13 cellular contexts compared by ENCODE assay signal in the genomic region with DNA sequence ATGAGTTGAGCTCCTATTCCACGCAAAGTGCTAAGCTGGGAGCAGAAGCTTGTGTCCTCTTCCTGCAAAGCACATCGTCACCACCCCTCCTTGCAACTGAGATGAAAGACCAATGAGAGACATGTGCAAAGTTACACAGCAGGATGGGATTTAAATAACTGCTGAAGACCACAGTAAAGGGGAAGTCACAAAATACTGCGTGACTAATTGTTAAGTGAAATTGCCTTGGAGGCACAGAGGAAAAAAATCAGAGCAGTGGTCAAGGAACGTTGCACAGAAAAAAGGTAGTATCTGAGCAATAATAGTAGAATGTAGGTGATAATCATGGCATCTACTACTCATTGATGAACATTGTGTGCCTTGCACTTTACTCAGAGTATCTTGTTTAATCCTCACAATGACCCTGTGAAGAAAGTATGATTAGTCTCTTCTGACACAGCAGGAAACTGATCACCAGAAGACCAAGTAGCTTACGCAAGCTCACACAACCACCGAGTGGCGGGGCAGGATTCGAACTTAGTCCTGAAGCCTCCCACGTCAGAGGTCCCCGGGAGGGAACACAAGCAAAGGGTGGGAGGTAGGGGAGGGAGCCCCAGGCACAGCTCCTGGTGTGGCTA. TPM values are rescaled to one million over a fixed set of nuclear protein-coding genes. Genes with fewer than 3 reads are reported as not detected.
DNase-seq lines count a peak whose midpoint lies in the region; ATAC-seq, FAIRE-seq and TF ChIP-seq lines count a peak whose summit lies in the region.
"Had no signal": no experiment of that assay in that cellular context is flagged by ENCODE, and none has a peak within 500 bp of the region (broad histone marks: within the 10 kb centered on the region; RNA-seq: fewer than 3 reads in every experiment).

No MANE protein-coding gene starts in this region.

- peak; percentile 67 for FAIRE-seq in GM18507 (lab: Jason Lieb, UNC)

- H2BK5ac ChIP-seq in mesendoderm (ENCODE audit: low read length) = no peak overlapping the region

- H2BK15ac ChIP-seq in mesendoderm (replicated peaks; ENCODE audit: low read depth) = no peak overlapping the region

- DNase-seq in A673 (ENCODE audit: low spot score) = peak; percentile 92
- DNase-seq in GM18507 (ENCODE audit: extremely low spot score, insufficient read length, low read depth) = peak; percentile 32
- peak; percentile 88 for DNase-seq in OCI-LY7 (ENCODE audit: low spot score)
- DNase-seq in epithelial cell of prostate (ENCODE audit: low read depth, low spot score) = no peak
- DNase-seq in mesendoderm = no peak
- no peak for DNase-seq in RWPE1 (ENCODE audit: low spot score)
- DNase-seq: activated T-cell treated with anti-CD3 and anti-CD28 coated beads, Interleukin-2, amount 50 U/mL, for 72 hours; C1 segment of cervical spinal cord; NCI-H2081 had no signal

- no peaks in the 10 kb centered on the region for H3K79me1 ChIP-seq in mesendoderm (ENCODE audit: low read length)

- peak overlapping the region; percentile 95 for H2AFZ ChIP-seq in OCI-LY7 (ENCODE audit: low read length)

- H3K4me3 ChIP-seq in A673 (ENCODE audit: low read depth, low read length, poor library complexity, severe bottlenecking) (no peak overlapping the region), OCI-LY7 (ENCODE audit: low read depth, low read length, poor library complexity, severe bottlenecking) (peak overlapping the region; percentile 47), mesendoderm (ENCODE audit: low read length) (no peak overlapping the region)
- H3K4me3 ChIP-seq: HAP-1 had no signal

- H3K4me1 ChIP-seq in A673 (ENCODE audit: insufficient read depth, low read length, poor library complexity, severe bottlenecking) = peaks cover 21% of the 10 kb centered on the region
- peaks cover 27% of the 10 kb centered on the region for H3K4me1 ChIP-seq in OCI-LY7 (ENCODE audit: insufficient read depth, low read length, poor library complexity, severe bottlenecking)
- H3K4me1 ChIP-seq in mesendoderm (ENCODE audit: control insufficient read depth, low read depth, low read length) = no peaks in the 10 kb centered on the region
- H3K4me1 ChIP-seq: HAP-1 had no signal

- H3K9me2 ChIP-seq in OCI-LY7 (ENCODE audit: insufficient read depth, low read length) = no peaks in the 10 kb centered on the region

- H3K56ac ChIP-seq in mesendoderm (ENCODE audit: low read length) = no peak overlapping the region

- no peaks in the 10 kb centered on the region for H4K20me1 ChIP-seq in OCI-LY7 (ENCODE audit: insufficient read depth, low read length)

- no CpG with 5 or more reads among the region's 10 CpGs for WGBS in mesendoderm (ENCODE audit: extremely low coverage, insufficient coverage, low lambda C conversion rate)

- CTCF ChIA-PET in A673 (lab: Charles Lee) = interaction anchor here (0.6 to 1.7 kb wide), 3 partner anchors 15 to 47 kb away, joined by 4 to 6 read pairs (median 5); partner anchors contain the start of gene MYO18A
- CTCF ChIA-PET in OCI-LY7 (lab: Charles Lee; ENCODE audit: unreplicated experiment) = interaction anchor here (0.7 to 1.1 kb wide), 3 partner anchors 12 to 79 kb away, joined by 3 to 4 read pairs (median 3); partner anchors contain the start of gene MYO18A
- CTCF ChIA-PET in RWPE1 (lab: Yijun Ruan, JAX) = interaction anchor here (1.0 kb wide), 1 partner anchor 11 kb away, joined by 4 read pairs; no protein-coding TSS in a partner anchor

- H4K5ac ChIP-seq in mesendoderm (ENCODE audit: low read length) = no peak overlapping the region

- TF ChIP-seq CTCF in A673 (conservative IDR thresholded peaks at IDR 0.05; ENCODE audit: low read depth, low read length) (no peak), OCI-LY7 (conservative IDR thresholded peaks at IDR 0.05; ENCODE audit: low read length) (no peak), RWPE1 (conservative IDR thresholded peaks at IDR 0.05; ENCODE audit: low read depth) (no peak)

- H3K36me3 ChIP-seq in A673 (ENCODE audit: insufficient read depth, low read length, poor library complexity, severe bottlenecking) (no peaks in the 10 kb centered on the region), OCI-LY7 (ENCODE audit: insufficient read depth, low read length) (no peaks in the 10 kb centered on the region), mesendoderm (ENCODE audit: control insufficient read depth, insufficient read depth, low read length) (no peaks in the 10 kb centered on the region)
- H3K36me3 ChIP-seq: HAP-1 had no signal

- no peak overlapping the region for H3K18ac ChIP-seq in mesendoderm (ENCODE audit: low read length)

- no peak for ATAC-seq in GM18520 (IDR thresholded peaks at IDR 0.05; ENCODE audit: unreplicated experiment)
- ATAC-seq in HG02973 (IDR thresholded peaks at IDR 0.05; ENCODE audit: unreplicated experiment) = no peak

- no peak overlapping the region for H2AK5ac ChIP-seq in mesendoderm (ENCODE audit: low read length)

- intact Hi-C loops in A673 (cut with micrococcal nuclease; ENCODE audit: unreplicated experiment) (no loop called here), OCI-LY7 (cut with micrococcal nuclease; ENCODE audit: unreplicated experiment) (no loop called here)

- POLR2A ChIA-PET in A673 (lab: Charles Lee; ENCODE audit: low non-redundant PET) (no interaction called here), OCI-LY7 (lab: Charles Lee) (interaction anchor here (0.6 to 4.2 kb wide), 6 partner anchors 14 to 809 kb away, joined by 3 to 20 read pairs (median 4); partner anchors contain the start of gene MYO18A), RWPE1 (lab: Yijun Ruan, JAX; ENCODE audit: low non-redundant PET) (no interaction called here)

- H3K4me2 ChIP-seq in OCI-LY7 (ENCODE audit: low read length) (peak overlapping the region; percentile 69), mesendoderm (ENCODE audit: low read length) (no peak overlapping the region)

- no peak overlapping the region for H3K9ac ChIP-seq in mesendoderm (ENCODE audit: low read length)

- H3K9me3 ChIP-seq in A673 (ENCODE audit: low read depth, low read length, poor library complexity, severe bottlenecking) (no peaks in the 10 kb centered on the region), OCI-LY7 (ENCODE audit: low read length) (no peaks in the 10 kb centered on the region)
- H3K9me3 ChIP-seq: HAP-1 had no signal

- H4K8ac ChIP-seq in mesendoderm (ENCODE audit: low read depth, low read length) = no peak overlapping the region

- H3K27me3 ChIP-seq in A673 (replicated peaks; ENCODE audit: insufficient read depth, low read depth, low read length, poor library complexity) (no peaks in the 10 kb centered on the region), mesendoderm (ENCODE audit: insufficient read depth, low read length, poor library complexity) (no peaks in the 10 kb centered on the region)

- no peaks in the 10 kb centered on the region for H3K79me2 ChIP-seq in OCI-LY7 (ENCODE audit: insufficient read depth, low read depth, low read length)
- no peaks in the 10 kb centered on the region for H3K79me2 ChIP-seq in mesendoderm (ENCODE audit: control insufficient read depth, insufficient read depth, low read length)

- BruUV-seq in A673 (replicated peaks; lab: Mats Ljungman, UMichigan) = no TSS peak
- BruUV-seq in OCI-LY7 (replicated peaks; lab: Mats Ljungman, UMichigan) = no TSS peak

- peak overlapping the region; percentile 49 for H3K27ac ChIP-seq in A673 (ENCODE audit: low read depth, low read length, poor library complexity, severe bottlenecking)
- peak overlapping the region; percentile 71 for H3K27ac ChIP-seq in OCI-LY7 (ENCODE audit: low read depth, low read length, poor library complexity, severe bottlenecking)
- H3K27ac ChIP-seq in epithelial cell of prostate = peak overlapping the region; percentile 53
- H3K27ac ChIP-seq in mesendoderm (ENCODE audit: low read depth, low read length) = no peak overlapping the region
- no peak overlapping the region for H3K27ac ChIP-seq in RWPE1

- no peak overlapping the region for H2BK120ac ChIP-seq in mesendoderm (ENCODE audit: low read depth, low read length)

- H3K23ac ChIP-seq in mesendoderm (ENCODE audit: low read length) = no peak overlapping the region

- no peak overlapping the region for H3K4ac ChIP-seq in mesendoderm (ENCODE audit: low read depth, low read length)

RNA-seq across cellular contexts. Expression of gene MYO18A, which starts 15.4 kb away (rescaled TPM):
- 26.6 and 36.6 TPM in 2 replicates for total RNA-seq in A673 (2021)
- total RNA-seq in OCI-LY7 (2014; rRNA removed; shearing (Covaris generic)) = 124 and 131 TPM in 2 replicates
- 128 and 143 TPM in 2 replicates for total RNA-seq in OCI-LY7 (2022)
- 12.7 TPM for polyA plus RNA-seq in mesendoderm (2013, experiment 1 of 2)
- 11.4 TPM for polyA plus RNA-seq in mesendoderm (2013, experiment 2 of 2)

RNA-seq across cellular contexts. Expression of gene CRYBA1, which starts 51.1 kb away (rescaled TPM):
- total RNA-seq in A673 (2021) = not detected in 2 replicates
- total RNA-seq in OCI-LY7 (2014; rRNA removed; shearing (Covaris generic)) = not detected in 2 replicates
- total RNA-seq in OCI-LY7 (2022) = not detected in 2 replicates
- not detected for polyA plus RNA-seq in mesendoderm (2013, experiment 1 of 2)
- not detected for polyA plus RNA-seq in mesendoderm (2013, experiment 2 of 2)
- total RNA-seq: activated T-cell treated with anti-CD3 and anti-CD28 coated beads, Interleukin-2, amount 50 U/mL, for 72 hours; T-helper 1 cell treated with Interleukin-12 subunit alpha and Interleukin-12 subunit beta and Interleukin-4 antibody, amounts not matched to agents 30 ng/mL and 1 ng/mL, for 36 hours had no signal

Comparison
In these comparisons a context has a peak if more than half of its experiments do, and no peak if none do; other contexts are left out.
1. DNase-seq: peak in A673 (single experiment), GM18507 (single experiment) and OCI-LY7 (single experiment); none in epithelial cell of prostate (single experiment), mesendoderm (single experiment) and RWPE1 (single experiment).
2. H3K27ac ChIP-seq: peak in A673 (single experiment), OCI-LY7 (single experiment) and epithelial cell of prostate (single experiment); none in mesendoderm (single experiment) and RWPE1 (single experiment).